ENCODE assay signal across 12 cellular contexts in the genomic region with DNA sequence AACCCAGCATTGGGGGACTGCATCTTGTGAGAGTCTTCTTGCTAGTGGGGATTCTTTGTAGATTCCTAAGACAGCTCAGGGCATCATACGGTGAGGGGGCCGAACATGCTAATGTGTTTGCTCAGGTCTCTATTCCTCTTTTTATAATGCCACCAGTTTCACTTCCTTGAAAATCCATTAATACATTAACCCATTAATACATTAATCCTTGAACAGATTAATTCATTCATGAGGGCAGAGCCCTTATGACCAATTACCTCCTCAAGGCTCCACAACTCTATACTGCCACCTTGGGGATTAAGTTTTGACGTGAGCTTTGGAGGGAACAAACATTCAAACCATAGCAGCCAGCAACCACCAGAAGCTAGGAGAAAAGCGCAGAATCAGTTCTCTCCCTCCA.
DNase-seq lines count a peak whose midpoint lies in the region; ATAC-seq and TF ChIP-seq lines count a peak whose summit lies in the region.
"Had no signal": no experiment of that assay in that cellular context is flagged by ENCODE, and none has a peak within 500 bp of the region (broad histone marks: within the 10 kb centered on the region; RNA-seq: fewer than 3 reads in every experiment).

No MANE protein-coding gene starts in this region.

- no peaks in the 10 kb centered on the region for H3K4me1 Mint-ChIP-seq in stimulated activated naive CD8-positive, alpha-beta T cell treated with anti-CD3 and anti-CD28 coated beads, Interleukin-15, amount 100 ng/mL, for 72 hours
- H3K4me1 Mint-ChIP-seq in natural killer cell treated with Interleukin-12 subunit alpha and Interleukin-12 subunit beta and Interleukin-15 and Interleukin-18, amount 100 ng/mL, for 72 hours (ENCODE audit: low read depth in 2 of 2), result no peaks in the 10 kb centered on the region

- DNase-seq in AG10803 (ENCODE audit: low read depth), result peak; percentile 1
- peak; percentile 51 for DNase-seq in amniotic epithelial cell (ENCODE audit: low read depth)
- no peak for DNase-seq in stimulated activated naive CD8-positive, alpha-beta T cell treated with anti-CD3 and anti-CD28 coated beads, Interleukin-15, amount 100 ng/mL, for 72 hours
- no peak for DNase-seq in NK-92 treated with Interleukin-12 subunit alpha and Interleukin-12 subunit beta, amount 100 ng/mL, for 24 hours (lab: John Stamatoyannopoulos, UW)
- no peak for DNase-seq in hypothalamus (lab: John Stamatoyannopoulos, UW)
- no peak for DNase-seq in natural killer cell treated with Interleukin-12 subunit alpha and Interleukin-12 subunit beta and Interleukin-15 and Interleukin-18, amount 100 ng/mL, for 72 hours (ENCODE audit: low spot score)
- DNase-seq: effector CD8-positive, alpha-beta T cell; kidney; NCI-H446 treated with DMSO at 0.1 percent for 48 hours; T-helper 9 cell had no signal

- peak; percentile 78 for ATAC-seq in GM18519 (IDR thresholded peaks at IDR 0.05; ENCODE audit: low FRiP score, unreplicated experiment)
- ATAC-seq in HG03469 (IDR thresholded peaks at IDR 0.05; ENCODE audit: unreplicated experiment), result peak; percentile 64
- ATAC-seq in stimulated activated naive CD8-positive, alpha-beta T cell treated with anti-CD3 and anti-CD28 coated beads, Interleukin-15, amount 100 ng/mL, for 72 hours, result no peak
- no peak for ATAC-seq in natural killer cell treated with Interleukin-12 subunit alpha and Interleukin-12 subunit beta and Interleukin-15 and Interleukin-18, amount 100 ng/mL, for 72 hours

- peaks cover 0 to 9% of the 10 kb centered on the region in 2 donors for H3K9me3 Mint-ChIP-seq in stimulated activated naive CD8-positive, alpha-beta T cell treated with anti-CD3 and anti-CD28 coated beads, Interleukin-15, amount 100 ng/mL, for 72 hours
- H3K9me3 Mint-ChIP-seq in natural killer cell treated with Interleukin-12 subunit alpha and Interleukin-12 subunit beta and Interleukin-15 and Interleukin-18, amount 100 ng/mL, for 72 hours, result peaks cover 10% of the 10 kb centered on the region

- peaks cover 5% of the 10 kb centered on the region for H3K36me3 Mint-ChIP-seq in natural killer cell treated with Interleukin-12 subunit alpha and Interleukin-12 subunit beta and Interleukin-15 and Interleukin-18, amount 100 ng/mL, for 72 hours

- no peak for TF ChIP-seq CTCF in AG10803 (conservative IDR thresholded peaks at IDR 0.05; ENCODE audit: low read length)

- no peaks in the 10 kb centered on the region for H3K27me3 Mint-ChIP-seq in stimulated activated naive CD8-positive, alpha-beta T cell treated with anti-CD3 and anti-CD28 coated beads, Interleukin-15, amount 100 ng/mL, for 72 hours
- H3K27me3 Mint-ChIP-seq in natural killer cell treated with Interleukin-12 subunit alpha and Interleukin-12 subunit beta and Interleukin-15 and Interleukin-18, amount 100 ng/mL, for 72 hours, result no peaks in the 10 kb centered on the region

- H3K4me3 Mint-ChIP-seq in stimulated activated naive CD8-positive, alpha-beta T cell treated with anti-CD3 and anti-CD28 coated beads, Interleukin-15, amount 100 ng/mL, for 72 hours, result no peak overlapping the region
- H3K4me3 Mint-ChIP-seq in natural killer cell treated with Interleukin-12 subunit alpha and Interleukin-12 subunit beta and Interleukin-15 and Interleukin-18, amount 100 ng/mL, for 72 hours, result no peak overlapping the region

- no peak overlapping the region for H3K4me3 ChIP-seq in AG10803 (ENCODE audit: low read length)

- no peak overlapping the region for H3K27ac Mint-ChIP-seq in stimulated activated naive CD8-positive, alpha-beta T cell treated with anti-CD3 and anti-CD28 coated beads, Interleukin-15, amount 100 ng/mL, for 72 hours
- no peak overlapping the region for H3K27ac Mint-ChIP-seq in natural killer cell treated with Interleukin-12 subunit alpha and Interleukin-12 subunit beta and Interleukin-15 and Interleukin-18, amount 100 ng/mL, for 72 hours

Comparison
In these comparisons a context has a peak if more than half of its experiments do, and no peak if none do; other contexts are left out.
1. DNase-seq: peak in AG10803 (single experiment) and amniotic epithelial cell (single experiment); none in stimulated activated naive CD8-positive, alpha-beta T cell treated with anti-CD3 and anti-CD28 coated beads, Interleukin-15, amount 100 ng/mL, for 72 hours (0 of 2), NK-92 treated with Interleukin-12 subunit alpha and Interleukin-12 subunit beta, amount 100 ng/mL, for 24 hours (single experiment), hypothalamus (0 of 51) and natural killer cell treated with Interleukin-12 subunit alpha and Interleukin-12 subunit beta and Interleukin-15 and Interleukin-18, amount 100 ng/mL, for 72 hours (single experiment).
2. ATAC-seq: peak in GM18519 (single experiment) and HG03469 (single experiment); none in stimulated activated naive CD8-positive, alpha-beta T cell treated with anti-CD3 and anti-CD28 coated beads, Interleukin-15, amount 100 ng/mL, for 72 hours (single experiment) and natural killer cell treated with Interleukin-12 subunit alpha and Interleukin-12 subunit beta and Interleukin-15 and Interleukin-18, amount 100 ng/mL, for 72 hours (0 of 2).